Comparison of ENCODE assay signal across 9 cellular contexts in the genomic region with DNA sequence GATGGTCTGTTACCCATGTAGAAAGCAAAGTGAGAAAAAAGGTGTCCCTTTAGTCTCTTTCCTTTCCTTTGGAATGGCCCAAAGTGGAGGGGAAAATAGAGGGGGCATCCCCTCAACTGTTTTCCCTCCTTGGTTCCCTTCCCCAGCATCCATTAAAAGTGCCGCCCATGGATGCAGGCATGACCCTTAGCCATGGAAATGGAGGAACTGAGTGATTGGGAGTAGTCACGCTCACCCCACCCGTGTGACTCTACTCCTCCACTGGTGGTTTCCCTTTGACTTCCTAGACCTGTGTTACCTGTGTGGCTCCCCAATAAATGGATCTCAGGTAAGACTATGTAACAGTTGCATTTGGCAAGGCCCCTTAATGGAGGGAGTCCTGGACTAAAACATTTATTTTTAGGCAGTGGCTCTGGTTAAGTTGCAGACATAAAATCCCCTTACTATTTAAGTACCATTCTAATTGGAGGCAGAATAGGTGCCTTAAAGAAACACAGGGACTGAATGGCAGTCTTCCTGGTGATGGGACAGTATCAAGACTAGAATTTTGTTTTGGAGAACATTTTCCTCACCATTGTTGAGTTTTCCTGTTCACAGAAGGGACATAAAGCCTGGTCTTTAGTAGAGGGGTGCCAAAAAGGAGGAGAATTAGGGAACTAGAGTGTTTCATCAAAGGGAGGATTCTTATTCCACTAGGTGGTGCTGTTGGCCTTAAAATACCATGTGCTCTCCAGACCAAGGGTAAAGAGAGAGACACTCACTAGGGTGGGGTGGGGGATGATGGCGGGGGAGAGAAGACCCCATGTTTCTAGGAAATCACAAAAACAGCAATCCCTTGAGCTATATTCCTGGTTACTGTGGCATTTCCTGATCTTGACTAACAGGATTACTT. TPM values are rescaled to one million over a fixed set of nuclear protein-coding genes. Genes with fewer than 3 reads are reported as not detected.
DNase-seq lines count a peak whose midpoint lies in the region; ATAC-seq and TF ChIP-seq lines count a peak whose summit lies in the region.
"Had no signal": no experiment of that assay in that cellular context is flagged by ENCODE, and none has a peak within 500 bp of the region (broad histone marks: within the 10 kb centered on the region; RNA-seq: fewer than 3 reads in every experiment).

No MANE protein-coding gene starts in this region.

- H3K27ac Mint-ChIP-seq in activated CD8-positive, alpha-beta T cell treated with anti-CD3 and anti-CD28 coated beads for 36 hours = no peak overlapping the region
- H3K27ac Mint-ChIP-seq in activated CD8-positive, alpha-beta T cell treated with anti-CD3 and anti-CD28 coated beads, Interleukin-2, amount 10 ng/mL, durations not matched to agents 7 days and 5 days = no peak overlapping the region
- H3K27ac Mint-ChIP-seq in chondrocyte (ENCODE audit: unreplicated experiment) = no peak overlapping the region

- no peaks in the 10 kb centered on the region for H4K20me1 ChIP-seq in smooth muscle cell (ENCODE audit: low read depth)

- no peaks in the 10 kb centered on the region for H3K4me1 Mint-ChIP-seq in activated CD8-positive, alpha-beta T cell treated with anti-CD3 and anti-CD28 coated beads for 36 hours (ENCODE audit: low read depth)
- H3K4me1 Mint-ChIP-seq in activated CD8-positive, alpha-beta T cell treated with anti-CD3 and anti-CD28 coated beads, Interleukin-2, amount 10 ng/mL, durations not matched to agents 7 days and 5 days (ENCODE audit: low read depth) = no peaks in the 10 kb centered on the region
- peaks cover 13% of the 10 kb centered on the region for H3K4me1 Mint-ChIP-seq in chondrocyte (ENCODE audit: low read depth)

- peaks cover 14% of the 10 kb centered on the region for H3K36me3 Mint-ChIP-seq in activated CD8-positive, alpha-beta T cell treated with anti-CD3 and anti-CD28 coated beads for 36 hours (ENCODE audit: low read depth)
- H3K36me3 Mint-ChIP-seq in activated CD8-positive, alpha-beta T cell treated with anti-CD3 and anti-CD28 coated beads, Interleukin-2, amount 10 ng/mL, durations not matched to agents 7 days and 5 days (ENCODE audit: low read depth) = peaks cover 2% of the 10 kb centered on the region
- H3K36me3 Mint-ChIP-seq in chondrocyte (ENCODE audit: low read depth) = peaks cover 21% of the 10 kb centered on the region

- POLR2A ChIA-PET in activated CD8-positive, alpha-beta T cell treated with anti-CD3 and anti-CD28 coated beads for 36 hours (lab: Charles Lee) = no interaction called here
- POLR2A ChIA-PET in activated CD8-positive, alpha-beta T cell treated with anti-CD3 and anti-CD28 coated beads, Interleukin-2, amount 10 ng/mL, durations not matched to agents 7 days and 5 days (lab: Charles Lee) = no interaction called here

- peaks cover under 1% of the 10 kb centered on the region for H3K27me3 Mint-ChIP-seq in activated CD8-positive, alpha-beta T cell treated with anti-CD3 and anti-CD28 coated beads for 36 hours
- no peaks in the 10 kb centered on the region for H3K27me3 Mint-ChIP-seq in activated CD8-positive, alpha-beta T cell treated with anti-CD3 and anti-CD28 coated beads, Interleukin-2, amount 10 ng/mL, durations not matched to agents 7 days and 5 days (ENCODE audit: low read depth)
- H3K27me3 Mint-ChIP-seq in chondrocyte (ENCODE audit: low read depth) = no peaks in the 10 kb centered on the region

- no peak for ATAC-seq in activated CD8-positive, alpha-beta T cell treated with anti-CD3 and anti-CD28 coated beads for 36 hours
- ATAC-seq in activated CD8-positive, alpha-beta T cell treated with anti-CD3 and anti-CD28 coated beads, Interleukin-2, amount 10 ng/mL, durations not matched to agents 7 days and 5 days = no peak
- no peak for ATAC-seq in gastroesophageal sphincter

- no peak overlapping the region for H3K4me3 Mint-ChIP-seq in activated CD8-positive, alpha-beta T cell treated with anti-CD3 and anti-CD28 coated beads for 36 hours
- H3K4me3 Mint-ChIP-seq in activated CD8-positive, alpha-beta T cell treated with anti-CD3 and anti-CD28 coated beads, Interleukin-2, amount 10 ng/mL, durations not matched to agents 7 days and 5 days = no peak overlapping the region
- no peak overlapping the region for H3K4me3 Mint-ChIP-seq in chondrocyte (ENCODE audit: unreplicated experiment)

- no peak overlapping the region for H3K4me3 ChIP-seq in smooth muscle cell
- no peak overlapping the region for H3K4me3 ChIP-seq in gastroesophageal sphincter

- H3K27ac ChIP-seq in smooth muscle cell (ENCODE audit: low read depth) = no peak overlapping the region
- no peak overlapping the region for H3K27ac ChIP-seq in gastroesophageal sphincter

- no peaks in the 10 kb centered on the region for H3K79me2 ChIP-seq in smooth muscle cell (ENCODE audit: low read depth)

- CTCF ChIA-PET in activated CD8-positive, alpha-beta T cell treated with anti-CD3 and anti-CD28 coated beads for 36 hours (lab: Charles Lee) = interaction anchor here (0.7 to 2.0 kb wide), 7 partner anchors 10 to 916 kb away, joined by 3 to 7 read pairs (median 3); no protein-coding TSS in a partner anchor
- CTCF ChIA-PET in activated CD8-positive, alpha-beta T cell treated with anti-CD3 and anti-CD28 coated beads, Interleukin-2, amount 10 ng/mL, durations not matched to agents 7 days and 5 days (lab: Charles Lee) = no interaction called here

- H3K36me3 ChIP-seq in smooth muscle cell (ENCODE audit: low read depth) (no peaks in the 10 kb centered on the region), gastroesophageal sphincter (no peaks in the 10 kb centered on the region)

- peaks cover 57% of the 10 kb centered on the region for H3K9me3 Mint-ChIP-seq in activated CD8-positive, alpha-beta T cell treated with anti-CD3 and anti-CD28 coated beads for 36 hours
- peaks cover 31% of the 10 kb centered on the region for H3K9me3 Mint-ChIP-seq in activated CD8-positive, alpha-beta T cell treated with anti-CD3 and anti-CD28 coated beads, Interleukin-2, amount 10 ng/mL, durations not matched to agents 7 days and 5 days (ENCODE audit: insufficient read depth)
- H3K9me3 Mint-ChIP-seq in chondrocyte (ENCODE audit: low read depth) = peaks cover 47% of the 10 kb centered on the region

- H3F3A ChIP-seq in smooth muscle cell (ENCODE audit: low read depth) = no peaks in the 10 kb centered on the region

- WGBS in smooth muscle cell (ENCODE audit: low lambda C conversion rate) = 80% methylated on average over 4 of the region's 4 CpGs
- WGBS in gastroesophageal sphincter (ENCODE audit: low coverage in 1 of 2), 2 donors = 62 to 82% methylated on average over 3 to 4 of the region's 4 CpGs

- no peak overlapping the region for H3K9ac ChIP-seq in smooth muscle cell (ENCODE audit: low read depth)

- no peak for TF ChIP-seq EP300 in gastroesophageal sphincter (IDR thresholded peaks at IDR 0.05)

- peak; percentile 5 for DNase-seq in activated CD8-positive, alpha-beta T cell treated with anti-CD3 and anti-CD28 coated beads for 36 hours
- DNase-seq in activated CD8-positive, alpha-beta T cell treated with anti-CD3 and anti-CD28 coated beads, Interleukin-2, amount 10 ng/mL, durations not matched to agents 7 days and 5 days = no peak
- DNase-seq in MV-4-11 (lab: John Stamatoyannopoulos, UW) (peak; percentile 18), chondrocyte (ENCODE audit: low spot score) (no peak), smooth muscle cell (lab: John Stamatoyannopoulos, UW; ENCODE audit: unreplicated experiment) (no peak), NCI-H2107 (lab: John Stamatoyannopoulos, UW) (no peak), T-helper 9 cell (no peak)
- DNase-seq: activated effector memory CD4-positive, alpha-beta T cell treated with anti-CD3 and anti-CD28 coated beads, Interleukin-2, amount 50 U/mL, for 16 hours had no signal

- peak; percentile 24 for TF ChIP-seq CTCF in activated CD8-positive, alpha-beta T cell treated with anti-CD3 and anti-CD28 coated beads for 36 hours (IDR thresholded peaks at IDR 0.05)
- peak; percentile 63 for TF ChIP-seq CTCF in chondrocyte (IDR thresholded peaks at IDR 0.05)
- TF ChIP-seq CTCF in smooth muscle cell (IDR thresholded peaks at IDR 0.05; ENCODE audit: borderline replicate concordance, insufficient read depth, poor library complexity, severe bottlenecking) = peak; percentile 23
- TF ChIP-seq CTCF in gastroesophageal sphincter (IDR thresholded peaks at IDR 0.05) = no peak

- H2AFZ ChIP-seq in smooth muscle cell (ENCODE audit: low read depth) = no peak overlapping the region

- H3K4me2 ChIP-seq in smooth muscle cell = no peak overlapping the region

- intact Hi-C loops in activated CD8-positive, alpha-beta T cell treated with anti-CD3 and anti-CD28 coated beads for 36 hours (cut with micrococcal nuclease) = no loop called here

- TF ChIP-seq POLR2A in gastroesophageal sphincter (IDR thresholded peaks at IDR 0.05) = no peak

- H3K27me3 ChIP-seq in smooth muscle cell (ENCODE audit: low read depth) (no peaks in the 10 kb centered on the region), gastroesophageal sphincter (no peaks in the 10 kb centered on the region)

- H3K9me3 ChIP-seq in smooth muscle cell (replicated peaks; ENCODE audit: low read depth) (peaks cover 21% of the 10 kb centered on the region), gastroesophageal sphincter (peaks cover 3 to 95% (median 6%) of the 10 kb centered on the region in 3 donors)

- H3K4me1 ChIP-seq in smooth muscle cell (ENCODE audit: low read depth) (no peaks in the 10 kb centered on the region), gastroesophageal sphincter (no peaks in the 10 kb centered on the region)

RNA-seq across cellular contexts. Expression of a gene that starts 25.7 kb away (rescaled TPM):
- total RNA-seq in activated CD8-positive, alpha-beta T cell treated with anti-CD3 and anti-CD28 coated beads for 36 hours = not detected
- total RNA-seq in activated CD8-positive, alpha-beta T cell treated with anti-CD3 and anti-CD28 coated beads, Interleukin-2, amount 10 ng/mL, durations not matched to agents 7 days and 5 days = not detected
- total RNA-seq in chondrocyte (46.5 to 86.6 TPM (median 47.7 TPM) in 3 replicates), smooth muscle cell (7.3 and 10.1 TPM in 2 replicates), gastroesophageal sphincter (10 to 100 TPM in 1 of 4 donors, 1 to 10 TPM in 3; 6.5 to 15.0 (median 8.0) TPM)
- 4.7 and 4.8 TPM in 2 replicates for polyA plus RNA-seq in smooth muscle cell

Comparison
In these comparisons a context has a peak if more than half of its experiments do, and no peak if none do; other contexts are left out.
1. DNase-seq: peak in activated CD8-positive, alpha-beta T cell treated with anti-CD3 and anti-CD28 coated beads for 36 hours (single experiment) and MV-4-11 (single experiment); none in activated CD8-positive, alpha-beta T cell treated with anti-CD3 and anti-CD28 coated beads, Interleukin-2, amount 10 ng/mL, durations not matched to agents 7 days and 5 days (single experiment), chondrocyte (single experiment), smooth muscle cell (single experiment), NCI-H2107 (single experiment) and T-helper 9 cell (single experiment).
2. CTCF ChIP-seq: peak in activated CD8-positive, alpha-beta T cell treated with anti-CD3 and anti-CD28 coated beads for 36 hours (single experiment), chondrocyte (single experiment) and smooth muscle cell (single experiment); none in gastroesophageal sphincter (0 of 4).